17 cellular contexts compared by ENCODE assay signal in the genomic region with DNA sequence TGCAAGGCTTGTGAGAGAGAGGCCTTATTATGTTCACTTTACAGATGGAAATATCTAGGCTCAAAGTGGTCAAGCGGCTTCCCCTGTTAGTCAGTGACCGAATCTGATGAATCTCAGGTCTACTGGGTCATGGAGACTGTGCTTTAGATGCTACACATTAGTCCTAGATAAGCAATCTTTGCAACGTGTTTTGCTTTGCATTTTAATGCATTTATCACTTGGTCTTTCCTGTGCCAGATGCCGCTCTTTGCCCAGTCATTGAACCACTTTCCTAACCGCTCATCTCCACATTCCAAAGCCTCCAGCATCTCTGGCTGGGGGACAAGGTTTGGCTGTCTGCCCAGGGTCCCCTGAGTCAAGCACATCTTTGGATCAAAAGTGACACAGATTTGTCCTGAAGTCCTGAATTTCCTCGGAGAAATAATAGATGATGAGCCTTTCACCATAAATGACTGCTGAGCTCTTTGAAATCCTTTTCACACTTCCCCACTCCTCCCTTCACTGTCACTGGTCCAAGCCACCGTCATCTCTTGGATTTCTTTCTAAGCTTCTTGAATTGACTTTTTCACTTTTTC.
DNase-seq lines count a peak whose midpoint lies in the region; TF ChIP-seq lines count a peak whose summit lies in the region.
"Had no signal": no experiment of that assay in that cellular context is flagged by ENCODE, and none has a peak within 500 bp of the region (broad histone marks: within the 10 kb centered on the region; RNA-seq: fewer than 3 reads in every experiment).

No MANE protein-coding gene starts in this region.

- no peak for TF ChIP-seq POLR2A in vagina (IDR thresholded peaks at IDR 0.05)

- H3K27ac ChIP-seq in mesodermal cell (ENCODE audit: low read depth, low read length, severe bottlenecking) (peak overlapping the region; percentile 90), vagina (no peak overlapping the region)
- H3K27ac ChIP-seq: adrenal gland, dorsolateral prefrontal cortex had no signal

- WGBS in mesodermal cell (ENCODE audit: insufficient coverage in 2 of 2), 2 experiments = 91 to 94% methylated on average over 7 of the region's 7 CpGs

- intact Hi-C loops in vagina (cut with DNase I) = no loop called here

- H3K4me3 ChIP-seq in MG63 = no peak overlapping the region
- no peak overlapping the region for H3K4me3 ChIP-seq in astrocyte of the spinal cord (ENCODE audit: low read depth, low read length)
- no peak overlapping the region for H3K4me3 ChIP-seq in mesodermal cell (ENCODE audit: extremely low read depth, insufficient read depth, low read length, poor library complexity, severe bottlenecking)
- no peak overlapping the region for H3K4me3 ChIP-seq in vagina
- H3K4me3 ChIP-seq: adrenal gland, dorsolateral prefrontal cortex, GM23338 had no signal

- peak; percentile 77 for DNase-seq in Daoy (ENCODE audit: low read depth)
- DNase-seq in MG63 = peak; percentile 62
- DNase-seq in astrocyte of the spinal cord (ENCODE audit: low read depth, low spot score) = peak; percentile 52
- DNase-seq in vagina (ENCODE audit: extremely low spot score in 2 of 2) = no peak
- DNase-seq in NCI-H524 treated with DMSO at 0.1 percent for 48 hours (lab: John Stamatoyannopoulos, UW) = no peak
- DNase-seq in activated gamma-delta T cell (lab: John Stamatoyannopoulos, UW) = no peak
- DNase-seq in stimulated activated CD4-positive, alpha-beta T cell treated with anti-CD3 and anti-CD28 coated beads, Interleukin-2, amount 100 ng/mL, for 24 hours = no peak
- DNase-seq: activated CD4-positive, CD25-positive, alpha-beta regulatory T cell treated with anti-CD3 and anti-CD28 coated beads, Interleukin-2, amount 50 U/mL, for 72 hours; adrenal gland; CD4-positive, CD25-positive, alpha-beta regulatory T cell; GDM1; retina; stimulated activated CD4-positive, alpha-beta T cell treated with anti-CD3 and anti-CD28 coated beads, Interleukin-4, amount 100 ng/mL, for 24 hours; T-helper 1 cell had no signal

- 0 out of 2 replicates have a peak, but pooled peaks cover 4% of the 10 kb centered on the region for H3K9me3 ChIP-seq in MG63
- H3K9me3 ChIP-seq in mesodermal cell (ENCODE audit: control insufficient read depth, low read length) = no peaks in the 10 kb centered on the region
- no peaks in the 10 kb centered on the region for H3K9me3 ChIP-seq in vagina
- H3K9me3 ChIP-seq: adrenal gland had no signal

- TF ChIP-seq CTCF in astrocyte of the spinal cord (IDR thresholded peaks at IDR 0.05; ENCODE audit: low read depth, low read length) = no peak
- no peak for TF ChIP-seq CTCF in vagina (IDR thresholded peaks at IDR 0.05)

- H3K4me1 ChIP-seq in mesodermal cell (ENCODE audit: control insufficient read depth, insufficient read depth, low read length, poor library complexity, severe bottlenecking) (peaks cover 28% of the 10 kb centered on the region), vagina (peaks cover 12% of the 10 kb centered on the region)
- H3K4me1 ChIP-seq: adrenal gland had no signal

- in situ Hi-C loops in astrocyte of the spinal cord (cut with HindIII; ENCODE audit: low sequenced_read_pairs) = no loop called here

- H3K27me3 ChIP-seq in MG63 = no peaks in the 10 kb centered on the region
- H3K27me3 ChIP-seq in vagina = no peaks in the 10 kb centered on the region
- H3K27me3 ChIP-seq: dorsolateral prefrontal cortex had no signal

- H3K36me3 ChIP-seq in MG63 = no peaks in the 10 kb centered on the region
- no peaks in the 10 kb centered on the region for H3K36me3 ChIP-seq in mesodermal cell (ENCODE audit: control insufficient read depth, insufficient read depth, low read length)
- no peaks in the 10 kb centered on the region for H3K36me3 ChIP-seq in vagina
- H3K36me3 ChIP-seq: adrenal gland had no signal

Comparison
In these comparisons a context has a peak if more than half of its experiments do, and no peak if none do; other contexts are left out.
1. DNase-seq: peak in Daoy (single experiment), MG63 (single experiment) and astrocyte of the spinal cord (single experiment); none in vagina (0 of 2), NCI-H524 treated with DMSO at 0.1 percent for 48 hours (single experiment), activated gamma-delta T cell (single experiment) and stimulated activated CD4-positive, alpha-beta T cell treated with anti-CD3 and anti-CD28 coated beads, Interleukin-2, amount 100 ng/mL, for 24 hours (0 of 2).